ENCODE assay signal across 8 cellular contexts in the genomic region with DNA sequence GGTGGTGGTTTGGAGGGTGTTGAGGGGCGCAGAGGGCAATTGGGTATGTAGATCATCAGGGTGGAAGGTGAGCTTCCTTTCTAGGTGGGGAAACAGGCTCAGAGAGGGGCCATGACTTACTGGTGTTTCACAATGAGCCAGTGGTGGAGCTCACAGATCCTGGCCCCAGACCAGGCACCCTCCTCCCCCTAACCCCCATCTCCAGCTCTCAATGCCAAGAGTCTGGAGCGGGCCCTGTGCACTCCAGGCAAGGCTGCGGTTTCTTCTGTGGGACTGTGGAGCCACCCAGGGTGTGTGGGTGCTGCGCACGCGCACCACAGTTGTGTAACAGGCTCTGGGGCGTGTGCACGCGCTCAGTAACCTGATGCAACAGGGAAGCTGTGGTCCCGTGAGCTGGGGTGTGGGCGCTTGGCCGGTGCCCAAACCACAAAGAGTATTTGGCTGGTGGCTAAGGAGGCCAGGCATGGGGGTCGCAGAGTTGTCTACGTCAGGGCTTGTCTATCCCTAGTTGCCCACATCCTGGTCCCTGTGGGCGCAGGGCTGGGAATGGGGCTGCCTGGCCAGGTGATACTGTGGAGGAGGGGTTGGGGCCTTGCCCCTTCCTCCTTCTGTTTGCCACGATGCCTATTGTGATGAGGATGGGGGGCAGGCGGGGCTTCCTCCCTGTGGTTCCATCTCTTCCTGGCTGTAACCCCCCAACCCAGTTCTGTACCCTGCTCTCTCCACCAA. TPM values are rescaled to one million over a fixed set of nuclear protein-coding genes. Genes with fewer than 3 reads are reported as not detected.
DNase-seq lines count a peak whose midpoint lies in the region; ATAC-seq, FAIRE-seq and TF ChIP-seq lines count a peak whose summit lies in the region.

No MANE protein-coding gene starts in this region.

- peaks cover 15% of the 10 kb centered on the region for H3K4me1 Mint-ChIP-seq in astrocyte (ENCODE audit: low read depth, unreplicated experiment)

- no peaks in the 10 kb centered on the region for H3K79me2 ChIP-seq in astrocyte (ENCODE audit: insufficient read depth, low read length)

- no peaks in the 10 kb centered on the region for H3K9me3 ChIP-seq in astrocyte (ENCODE audit: insufficient read depth, low read depth, low read length)
- H3K9me3 ChIP-seq in liver (ENCODE audit: control insufficient read depth in 4 of 4, low read length in 3 of 4) = no peaks in the 10 kb centered on the region

- ATAC-seq in GM21528 (IDR thresholded peaks at IDR 0.05; ENCODE audit: low FRiP score, unreplicated experiment) = peak; percentile 65

- H3K27ac ChIP-seq in astrocyte (ENCODE audit: low read depth, low read length) (no peak overlapping the region), liver (ENCODE audit: low read depth in 1 of 2, low read length in 2 of 2) (no peak overlapping the region)

- DNase-seq in CMK (ENCODE audit: low read depth) (peak; percentile 99), LoVo (ENCODE audit: low spot score) (peak; percentile 88), T-helper 9 cell (peak; percentile 42), astrocyte (ENCODE audit: low read depth) (peak; percentile 89), NCI-H146 treated with DMSO at 0.1 percent for 48 hours (lab: John Stamatoyannopoulos, UW; ENCODE audit: unreplicated experiment) (no peak)
- peak; percentile 45 to 65 for DNase-seq in stimulated activated CD8-positive, alpha-beta memory T cell treated with anti-CD3 and anti-CD28 coated beads, Interleukin-4, amount 100 ng/mL, for 4 hours (ENCODE audit: low read depth in 2 of 2, low spot score in 1 of 2)

- H3K9me3 Mint-ChIP-seq in astrocyte (ENCODE audit: unreplicated experiment) = peaks cover 4% of the 10 kb centered on the region

- no peaks in the 10 kb centered on the region for H3K36me3 Mint-ChIP-seq in astrocyte (ENCODE audit: low read depth, unreplicated experiment)

- no peak for FAIRE-seq in astrocyte (lab: Jason Lieb, UNC)

- TF ChIP-seq RAD21 in liver (IDR thresholded peaks at IDR 0.05) = peak in 1 of 2 donors; percentile 36

- H4K20me1 ChIP-seq in astrocyte (ENCODE audit: insufficient read depth, low read length) = no peaks in the 10 kb centered on the region

- no peak overlapping the region for H2AFZ ChIP-seq in astrocyte (ENCODE audit: low read depth, low read length)

- H3K4me3 ChIP-seq in astrocyte (ENCODE audit: insufficient read depth, low read depth, low read length) (no peak overlapping the region), liver (ENCODE audit: low read depth in 1 of 3, low read length in 3 of 3) (no peak overlapping the region)

- 40% methylated on average over 17 of the region's 17 CpGs for WGBS in liver

- H3K9ac ChIP-seq in astrocyte (ENCODE audit: low read length) (no peak overlapping the region), liver (ENCODE audit: low read depth in 1 of 2, low read length in 2 of 2) (no peak overlapping the region)

- no peaks in the 10 kb centered on the region for H3K36me3 ChIP-seq in astrocyte (ENCODE audit: insufficient read depth, low read length)
- no peaks in the 10 kb centered on the region for H3K36me3 ChIP-seq in liver (ENCODE audit: control insufficient read depth in 4 of 4, insufficient read depth in 3 of 4, low read depth in 1 of 4, low read length in 3 of 4)

- H3K27me3 ChIP-seq in astrocyte (ENCODE audit: insufficient read depth, low read length) = peaks cover 13% of the 10 kb centered on the region
- no peaks in the 10 kb centered on the region for H3K27me3 ChIP-seq in liver (ENCODE audit: control insufficient read depth in 4 of 4, insufficient read depth in 4 of 4, low read length in 3 of 4)

- peaks cover 55% of the 10 kb centered on the region for H3K27me3 Mint-ChIP-seq in astrocyte (ENCODE audit: low read depth, unreplicated experiment)

- H3K4me3 Mint-ChIP-seq in astrocyte (ENCODE audit: unreplicated experiment) = no peak overlapping the region

- H3K4me2 ChIP-seq in astrocyte (ENCODE audit: low read length) = peak overlapping the region; percentile 61

- TF ChIP-seq CTCF in astrocyte (IDR thresholded peaks at IDR 0.05; ENCODE audit: insufficient read depth, low read depth, low read length) (no peak), liver (IDR thresholded peaks at IDR 0.05; ENCODE audit: low read depth, low read length, missing input control) (no peak)

- H3K4me1 ChIP-seq in astrocyte (ENCODE audit: insufficient read depth, low read length) = peaks cover 15% of the 10 kb centered on the region
- H3K4me1 ChIP-seq in liver (ENCODE audit: control insufficient read depth in 4 of 4, insufficient read depth in 4 of 4, low read length in 3 of 4) = no peaks in the 10 kb centered on the region

- H3K27ac Mint-ChIP-seq in astrocyte (ENCODE audit: unreplicated experiment) = peak overlapping the region; percentile 95

TF ChIP-seq in liver, 16 proteins besides CTCF, POLR2A, EP300 and RAD21:
- TF ChIP-seq GABPA (IDR thresholded peaks at IDR 0.05 in 1 of 2, conservative IDR thresholded peaks at IDR 0.05 in 1 of 2) = no peak
- TF ChIP-seq, protein P1, sequence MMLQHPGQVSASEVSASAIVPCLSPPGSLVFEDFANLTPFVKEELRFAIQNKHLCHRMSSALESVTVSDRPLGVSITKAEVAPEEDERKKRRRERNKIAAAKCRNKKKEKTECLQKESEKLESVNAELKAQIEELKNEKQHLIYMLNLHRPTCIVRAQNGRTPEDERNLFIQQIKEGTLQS (IDR thresholded peaks at IDR 0.05) = peak; percentile 12
- TF ChIP-seq SP1 (IDR thresholded peaks at IDR 0.05) = no peak
- no peak for TF ChIP-seq YY1 (IDR thresholded peaks at IDR 0.05)

RNA-seq across cellular contexts. Expression of gene MRPS18A, which starts 37.5 kb away (rescaled TPM):
- 33.5 and 38.3 TPM in 2 replicates for total RNA-seq in astrocyte
- 10 to 100 TPM; 21.5 to 27.0 TPM for total RNA-seq in liver
- 10 to 100 TPM; 43.1 to 50.5 TPM for polyA plus RNA-seq in liver

RNA-seq across cellular contexts. Expression of gene VEGFA, which starts 44.9 kb away (rescaled TPM):
- total RNA-seq in astrocyte (144 and 154 TPM in 2 replicates), liver (100 to 1,000 TPM in 1 of 2 donors, 10 to 100 TPM in 1; 35.5 to 160 TPM)
- polyA plus RNA-seq in liver = 10 to 100 TPM; 14.7 to 94.8 TPM
